Comparison of ENCODE assay signal across 1 cellular context in genomic region chr4:168569066-168569908, GRCh38.
TF ChIP-seq lines count a peak whose summit lies in the region.

No MANE protein-coding gene starts in this region.

TF ChIP-seq in HEK293, 187 proteins besides CTCF, POLR2A, EP300 and RAD21 (continued from another document):
- TF ChIP-seq PRDM10 (tag by site-specific recombination; IDR thresholded peaks at IDR 0.05) (peak; percentile 44), ZNF596 (tag by site-specific recombination; IDR thresholded peaks at IDR 0.05) (no peak), TRIM28 (IDR thresholded peaks at IDR 0.05; ENCODE audit: borderline replicate concordance, low read length) (peak; percentile 57; the same call in 1 of the 2 replicates), ZBTB17 (tag by site-specific recombination; IDR thresholded peaks at IDR 0.05) (peak; percentile 53; the same call in 1 of the 2 replicates), WT1 (tag by site-specific recombination; IDR thresholded peaks at IDR 0.05) (0 out of 2 replicates have a peak, but pooled peaks have one; percentile 38), BCL11A (tag by site-specific recombination; IDR thresholded peaks at IDR 0.05; ENCODE audit: low read depth) (peak; percentile 32; the same call in 1 of the 2 replicates), ZBTB44 (tag by site-specific recombination; IDR thresholded peaks at IDR 0.05) (peak; percentile 65; the same call in 1 of the 2 replicates), GLI2 (tag by site-specific recombination; IDR thresholded peaks at IDR 0.05; ENCODE audit: borderline replicate concordance, low read depth) (peak; percentile 53; the same call in 1 of the 2 replicates), ZNF664 (tag by site-specific recombination; IDR thresholded peaks at IDR 0.05) (peak; percentile 54; the same call in 1 of the 2 replicates), SP2 (tag by site-specific recombination; IDR thresholded peaks at IDR 0.05) (peak; percentile 69), ZXDB (tag by site-specific recombination; IDR thresholded peaks at IDR 0.05) (peak; percentile 33; the same call in 1 of the 2 replicates), ZNF366 (tag by site-specific recombination; conservative IDR thresholded peaks at IDR 0.05) (peak; percentile 48), KLF1 (tag by site-specific recombination; IDR thresholded peaks at IDR 0.05) (peak; percentile 49; the same call in 1 of the 2 replicates), GLIS1 (tag by site-specific recombination; IDR thresholded peaks at IDR 0.05) (0 out of 2 replicates have a peak, but pooled peaks have one; percentile 24), OSR2 (tag by site-specific recombination; IDR thresholded peaks at IDR 0.05) (peak; percentile 66; the same call in 1 of the 2 replicates)
- TF ChIP-seq, protein P1, sequence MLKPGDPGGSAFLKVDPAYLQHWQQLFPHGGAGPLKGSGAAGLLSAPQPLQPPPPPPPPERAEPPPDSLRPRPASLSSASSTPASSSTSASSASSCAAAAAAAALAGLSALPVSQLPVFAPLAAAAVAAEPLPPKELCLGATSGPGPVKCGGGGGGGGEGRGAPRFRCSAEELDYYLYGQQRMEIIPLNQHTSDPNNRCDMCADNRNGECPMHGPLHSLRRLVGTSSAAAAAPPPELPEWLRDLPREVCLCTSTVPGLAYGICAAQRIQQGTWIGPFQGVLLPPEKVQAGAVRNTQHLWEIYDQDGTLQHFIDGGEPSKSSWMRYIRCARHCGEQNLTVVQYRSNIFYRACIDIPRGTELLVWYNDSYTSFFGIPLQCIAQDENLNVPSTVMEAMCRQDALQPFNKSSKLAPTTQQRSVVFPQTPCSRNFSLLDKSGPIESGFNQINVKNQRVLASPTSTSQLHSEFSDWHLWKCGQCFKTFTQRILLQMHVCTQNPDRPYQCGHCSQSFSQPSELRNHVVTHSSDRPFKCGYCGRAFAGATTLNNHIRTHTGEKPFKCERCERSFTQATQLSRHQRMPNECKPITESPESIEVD (tag by site-specific recombination; IDR thresholded peaks at IDR 0.05): peak; percentile 85
- TF ChIP-seq, protein P2, sequence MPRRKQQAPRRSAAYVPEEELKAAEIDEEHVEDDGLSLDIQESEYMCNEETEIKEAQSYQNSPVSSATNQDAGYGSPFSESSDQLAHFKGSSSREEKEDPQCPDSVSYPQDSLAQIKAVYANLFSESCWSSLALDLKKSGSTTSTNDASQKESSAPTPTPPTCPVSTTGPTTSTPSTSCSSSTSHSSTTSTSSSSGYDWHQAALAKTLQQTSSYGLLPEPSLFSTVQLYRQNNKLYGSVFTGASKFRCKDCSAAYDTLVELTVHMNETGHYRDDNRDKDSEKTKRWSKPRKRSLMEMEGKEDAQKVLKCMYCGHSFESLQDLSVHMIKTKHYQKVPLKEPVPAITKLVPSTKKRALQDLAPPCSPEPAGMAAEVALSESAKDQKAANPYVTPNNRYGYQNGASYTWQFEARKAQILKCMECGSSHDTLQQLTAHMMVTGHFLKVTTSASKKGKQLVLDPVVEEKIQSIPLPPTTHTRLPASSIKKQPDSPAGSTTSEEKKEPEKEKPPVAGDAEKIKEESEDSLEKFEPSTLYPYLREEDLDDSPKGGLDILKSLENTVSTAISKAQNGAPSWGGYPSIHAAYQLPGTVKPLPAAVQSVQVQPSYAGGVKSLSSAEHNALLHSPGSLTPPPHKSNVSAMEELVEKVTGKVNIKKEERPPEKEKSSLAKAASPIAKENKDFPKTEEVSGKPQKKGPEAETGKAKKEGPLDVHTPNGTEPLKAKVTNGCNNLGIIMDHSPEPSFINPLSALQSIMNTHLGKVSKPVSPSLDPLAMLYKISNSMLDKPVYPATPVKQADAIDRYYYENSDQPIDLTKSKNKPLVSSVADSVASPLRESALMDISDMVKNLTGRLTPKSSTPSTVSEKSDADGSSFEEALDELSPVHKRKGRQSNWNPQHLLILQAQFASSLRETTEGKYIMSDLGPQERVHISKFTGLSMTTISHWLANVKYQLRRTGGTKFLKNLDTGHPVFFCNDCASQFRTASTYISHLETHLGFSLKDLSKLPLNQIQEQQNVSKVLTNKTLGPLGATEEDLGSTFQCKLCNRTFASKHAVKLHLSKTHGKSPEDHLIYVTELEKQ (tag by site-specific recombination; IDR thresholded peaks at IDR 0.05; ENCODE audit: borderline replicate concordance): 0 out of 2 replicates have a peak, but pooled peaks have one; percentile 46
- TF ChIP-seq, protein P3, sequence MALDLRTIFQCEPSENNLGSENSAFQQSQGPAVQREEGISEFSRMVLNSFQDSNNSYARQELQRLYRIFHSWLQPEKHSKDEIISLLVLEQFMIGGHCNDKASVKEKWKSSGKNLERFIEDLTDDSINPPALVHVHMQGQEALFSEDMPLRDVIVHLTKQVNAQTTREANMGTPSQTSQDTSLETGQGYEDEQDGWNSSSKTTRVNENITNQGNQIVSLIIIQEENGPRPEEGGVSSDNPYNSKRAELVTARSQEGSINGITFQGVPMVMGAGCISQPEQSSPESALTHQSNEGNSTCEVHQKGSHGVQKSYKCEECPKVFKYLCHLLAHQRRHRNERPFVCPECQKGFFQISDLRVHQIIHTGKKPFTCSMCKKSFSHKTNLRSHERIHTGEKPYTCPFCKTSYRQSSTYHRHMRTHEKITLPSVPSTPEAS (tag by site-specific recombination; IDR thresholded peaks at IDR 0.05): no peak
- TF ChIP-seq, protein P4, sequence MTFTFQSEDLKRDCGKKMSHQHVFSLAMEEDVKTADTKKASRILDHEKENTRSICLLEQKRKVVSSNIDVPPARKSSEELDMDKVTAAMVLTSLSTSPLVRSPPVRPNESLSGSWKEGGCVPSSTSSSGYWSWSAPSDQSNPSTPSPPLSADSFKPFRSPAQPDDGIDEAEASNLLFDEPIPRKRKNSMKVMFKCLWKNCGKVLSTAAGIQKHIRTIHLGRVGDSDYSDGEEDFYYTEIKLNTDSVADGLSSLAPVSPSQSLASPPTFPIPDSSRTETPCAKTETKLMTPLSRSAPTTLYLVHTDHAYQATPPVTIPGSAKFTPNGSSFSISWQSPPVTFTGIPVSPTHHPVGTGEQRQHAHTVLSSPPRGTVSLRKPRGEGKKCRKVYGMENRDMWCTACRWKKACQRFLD (tag by site-specific recombination; IDR thresholded peaks at IDR 0.05): no peak
- TF ChIP-seq, protein P5, sequence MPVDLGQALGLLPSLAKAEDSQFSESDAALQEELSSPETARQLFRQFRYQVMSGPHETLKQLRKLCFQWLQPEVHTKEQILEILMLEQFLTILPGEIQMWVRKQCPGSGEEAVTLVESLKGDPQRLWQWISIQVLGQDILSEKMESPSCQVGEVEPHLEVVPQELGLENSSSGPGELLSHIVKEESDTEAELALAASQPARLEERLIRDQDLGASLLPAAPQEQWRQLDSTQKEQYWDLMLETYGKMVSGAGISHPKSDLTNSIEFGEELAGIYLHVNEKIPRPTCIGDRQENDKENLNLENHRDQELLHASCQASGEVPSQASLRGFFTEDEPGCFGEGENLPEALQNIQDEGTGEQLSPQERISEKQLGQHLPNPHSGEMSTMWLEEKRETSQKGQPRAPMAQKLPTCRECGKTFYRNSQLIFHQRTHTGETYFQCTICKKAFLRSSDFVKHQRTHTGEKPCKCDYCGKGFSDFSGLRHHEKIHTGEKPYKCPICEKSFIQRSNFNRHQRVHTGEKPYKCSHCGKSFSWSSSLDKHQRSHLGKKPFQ (tag by site-specific recombination; IDR thresholded peaks at IDR 0.05): peak; percentile 98
